ENCODE assay signal across 8 cellular contexts in genomic region chr9:124835026-124835501, GRCh38. TPM values are rescaled to one million over a fixed set of nuclear protein-coding genes. Genes with fewer than 3 reads are reported as not detected.
DNase-seq lines count a peak whose midpoint lies in the region; TF ChIP-seq lines count a peak whose summit lies in the region.
"Had no signal": no experiment of that assay in that cellular context is flagged by ENCODE, and none has a peak within 500 bp of the region (broad histone marks: within the 10 kb centered on the region; RNA-seq: fewer than 3 reads in every experiment).

No MANE protein-coding gene starts in this region.

- H3K23ac ChIP-seq in mesendoderm (ENCODE audit: low read length): no peak overlapping the region

- H3K4me2 ChIP-seq in mesendoderm (ENCODE audit: low read length): no peak overlapping the region

- no peaks in the 10 kb centered on the region for H3K36me3 ChIP-seq in cardiac muscle cell
- no peaks in the 10 kb centered on the region for H3K36me3 ChIP-seq in mesendoderm (ENCODE audit: control insufficient read depth, insufficient read depth, low read length)

- CTCF ChIA-PET in AG04450 (lab: Charles Lee): interaction anchor here (0.6 to 4.8 kb wide), 3 partner anchors 8 to 63 kb away, joined by 3 to 24 read pairs (median 3); partner anchors contain the start of gene WDR38

- no peak overlapping the region for H3K18ac ChIP-seq in mesendoderm (ENCODE audit: low read length)

- H3K4me3 ChIP-seq in AG04450 (ENCODE audit: low read depth, low read length): no peak overlapping the region
- H3K4me3 ChIP-seq in cardiac muscle cell: no peak overlapping the region
- no peak overlapping the region for H3K4me3 ChIP-seq in mesendoderm (ENCODE audit: low read length)

- H3K4me1 ChIP-seq in cardiac muscle cell (ENCODE audit: low read depth): peaks cover 14% of the 10 kb centered on the region
- H3K4me1 ChIP-seq in mesendoderm (ENCODE audit: control insufficient read depth, low read depth, low read length): no peaks in the 10 kb centered on the region

- H3K27ac ChIP-seq in AG04450 (ENCODE audit: low read depth, low read length) (no peak overlapping the region), cardiac muscle cell (peak overlapping the region; percentile 98), mesendoderm (ENCODE audit: low read depth, low read length) (no peak overlapping the region)

- TF ChIP-seq CTCF in AG04450 (IDR thresholded peaks at IDR 0.05; ENCODE audit: low read depth, low read length) (no peak), cardiac muscle cell (IDR thresholded peaks at IDR 0.05; ENCODE audit: low read depth, low read length) (no peak)

- H3K79me2 ChIP-seq in mesendoderm (ENCODE audit: control insufficient read depth, insufficient read depth, low read length): no peaks in the 10 kb centered on the region

- H3K9me3 ChIP-seq in AG04450 (ENCODE audit: control insufficient read depth, insufficient read depth, low read length): no peaks in the 10 kb centered on the region
- H3K9me3 ChIP-seq in cardiac muscle cell (ENCODE audit: low read depth): no peaks in the 10 kb centered on the region

- H4K8ac ChIP-seq in mesendoderm (ENCODE audit: low read depth, low read length): no peak overlapping the region

- peak; percentile 52 for DNase-seq in AG04450 (ENCODE audit: low read depth, low spot score)
- peak; percentile 94 for DNase-seq in NCI-H69 (lab: John Stamatoyannopoulos, UW)
- peak; percentile 92 to 96 for DNase-seq in cardiac muscle cell (ENCODE audit: low read depth in 1 of 2, low spot score in 1 of 2)
- DNase-seq in mesendoderm: no peak
- no peak for DNase-seq in GM19240 (ENCODE audit: insufficient read length, low spot score)
- DNase-seq in retina: no peak
- DNase-seq: CD4-positive, CD25-positive, alpha-beta regulatory T cell had no signal

- H3K4ac ChIP-seq in mesendoderm (ENCODE audit: low read depth, low read length): no peak overlapping the region

- WGBS in mesendoderm (ENCODE audit: extremely low coverage, insufficient coverage, low lambda C conversion rate): no CpG with 5 or more reads among the region's 13 CpGs

- no peak overlapping the region for H3K9ac ChIP-seq in mesendoderm (ENCODE audit: low read length)

- H3K27me3 ChIP-seq in AG04450 (ENCODE audit: control insufficient read depth, insufficient read depth, low read length): no peaks in the 10 kb centered on the region
- H3K27me3 ChIP-seq in cardiac muscle cell: no peaks in the 10 kb centered on the region
- no peaks in the 10 kb centered on the region for H3K27me3 ChIP-seq in mesendoderm (ENCODE audit: insufficient read depth, low read length, poor library complexity)

- H2BK15ac ChIP-seq in mesendoderm (replicated peaks; ENCODE audit: low read depth): no peak overlapping the region

- POLR2A ChIA-PET in AG04450 (lab: Yijun Ruan, JAX): interaction anchor here (0.9 to 1.5 kb wide), 2 partner anchors 55 to 63 kb away, joined by 5 to 11 read pairs; no protein-coding TSS in a partner anchor

- H4K5ac ChIP-seq in mesendoderm (ENCODE audit: low read length): no peak overlapping the region

- H2BK120ac ChIP-seq in mesendoderm (ENCODE audit: low read depth, low read length): no peak overlapping the region

- no peak overlapping the region for H3K56ac ChIP-seq in mesendoderm (ENCODE audit: low read length)

- no peaks in the 10 kb centered on the region for H3K79me1 ChIP-seq in mesendoderm (ENCODE audit: low read length)

- no peak overlapping the region for H2BK5ac ChIP-seq in mesendoderm (ENCODE audit: low read length)

- H2AK5ac ChIP-seq in mesendoderm (ENCODE audit: low read length): no peak overlapping the region

RNA-seq across cellular contexts. Expression of gene WDR38, which starts 18.2 kb away (rescaled TPM):
- polyA plus RNA-seq in AG04450 (2011; rRNA removed) (not detected in 2 replicates), cardiac muscle cell (not detected in 2 replicates)
- not detected in 2 replicates for polyA minus RNA-seq in AG04450 (2011; rRNA and poly(A)+ RNA removed)
- total RNA-seq in cardiac muscle cell: not detected in 2 replicates
- not detected for polyA plus RNA-seq in mesendoderm (2013, experiment 1 of 2)
- polyA plus RNA-seq in mesendoderm (2013, experiment 2 of 2): not detected
- total RNA-seq: CD4-positive, CD25-positive, alpha-beta regulatory T cell; glomerular endothelial cell had no signal
- polyA plus RNA-seq: CD4-positive, CD25-positive, alpha-beta regulatory T cell had no signal

RNA-seq across cellular contexts. Expression of gene RPL35, which starts 26.7 kb away (rescaled TPM):
- polyA plus RNA-seq in AG04450 (2011; rRNA removed) (1,392 and 2,283 TPM in 2 replicates), cardiac muscle cell (1,204 and 1,356 TPM in 2 replicates)
- 210 and 338 TPM in 2 replicates for polyA minus RNA-seq in AG04450 (2011; rRNA and poly(A)+ RNA removed)
- total RNA-seq in cardiac muscle cell: 2,527 and 2,996 TPM in 2 replicates
- 5,500 TPM for polyA plus RNA-seq in mesendoderm (2013, experiment 1 of 2)
- polyA plus RNA-seq in mesendoderm (2013, experiment 2 of 2): 5,550 TPM

RNA-seq across cellular contexts. Expression of gene ARPC5L, which starts 26.9 kb away (rescaled TPM):
- polyA plus RNA-seq in AG04450 (2011; rRNA removed) (45.8 and 62.0 TPM in 2 replicates), cardiac muscle cell (61.2 and 88.8 TPM in 2 replicates)
- 17.5 and 18.3 TPM in 2 replicates for polyA minus RNA-seq in AG04450 (2011; rRNA and poly(A)+ RNA removed)
- total RNA-seq in cardiac muscle cell: 24.3 and 36.0 TPM in 2 replicates
- polyA plus RNA-seq in mesendoderm (2013, experiment 1 of 2): 67.4 TPM
- 66.9 TPM for polyA plus RNA-seq in mesendoderm (2013, experiment 2 of 2)

RNA-seq across cellular contexts. Expression of gene OLFML2A, which starts 58.1 kb away (rescaled TPM):
- polyA plus RNA-seq in AG04450 (2011; rRNA removed) (22.3 and 34.4 TPM in 2 replicates), cardiac muscle cell (2.6 and 3.4 TPM in 2 replicates)
- polyA minus RNA-seq in AG04450 (2011; rRNA and poly(A)+ RNA removed): 14.6 and 17.9 TPM in 2 replicates
- 4.7 and 10.7 TPM in 2 replicates for total RNA-seq in cardiac muscle cell
- 2.1 TPM for polyA plus RNA-seq in mesendoderm (2013, experiment 1 of 2)
- 2.4 TPM for polyA plus RNA-seq in mesendoderm (2013, experiment 2 of 2)
- total RNA-seq: CD4-positive, CD25-positive, alpha-beta regulatory T cell had no signal
- polyA plus RNA-seq: CD4-positive, CD25-positive, alpha-beta regulatory T cell had no signal

Comparison
In these comparisons a context has a peak if more than half of its experiments do, and no peak if none do; other contexts are left out.
1. DNase-seq: peak in AG04450 (single experiment), NCI-H69 (single experiment) and cardiac muscle cell (2 of 2); none in mesendoderm (single experiment), GM19240 (single experiment) and retina (single experiment).